Comparison of ENCODE assay signal across 1 cellular context in the genomic region with DNA sequence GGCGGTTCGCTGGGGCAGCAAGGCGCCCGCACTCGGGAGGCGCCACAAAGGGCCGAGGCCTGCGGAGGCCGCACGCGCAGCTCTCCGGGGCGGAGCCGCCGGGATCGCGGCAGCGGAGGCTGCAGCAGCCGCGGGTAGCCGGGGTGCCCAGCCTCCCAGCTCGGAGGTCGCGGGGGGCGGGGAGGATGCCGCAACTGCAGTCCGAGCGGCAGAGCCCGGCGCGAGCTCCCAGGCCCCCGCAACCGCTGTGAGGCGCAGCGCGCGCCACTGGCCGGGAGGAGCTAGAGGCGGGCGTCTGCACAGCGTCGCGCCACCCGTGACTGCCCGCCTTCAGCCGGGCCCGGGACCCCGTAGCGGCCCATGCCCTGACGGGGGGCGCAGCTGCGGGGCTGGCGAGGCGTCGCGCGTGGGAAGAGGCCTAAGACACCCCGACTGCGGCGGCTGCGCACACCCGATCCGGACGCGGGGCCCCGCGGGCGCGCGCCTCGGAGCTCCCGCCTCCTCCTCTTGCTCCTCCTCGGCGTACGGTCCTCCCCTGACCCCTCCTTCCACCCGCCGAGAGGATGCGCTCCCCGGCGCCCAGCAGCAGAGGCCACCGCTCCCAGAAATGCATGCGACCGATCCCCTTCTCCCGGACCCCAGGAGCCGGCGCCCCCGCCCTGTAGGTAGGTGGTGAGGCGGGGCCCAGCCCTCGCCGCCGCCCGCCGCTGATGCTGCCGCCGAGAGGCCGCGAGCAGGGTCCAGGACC.
TF ChIP-seq lines count a peak whose summit lies in the region.

A gene with protein sequence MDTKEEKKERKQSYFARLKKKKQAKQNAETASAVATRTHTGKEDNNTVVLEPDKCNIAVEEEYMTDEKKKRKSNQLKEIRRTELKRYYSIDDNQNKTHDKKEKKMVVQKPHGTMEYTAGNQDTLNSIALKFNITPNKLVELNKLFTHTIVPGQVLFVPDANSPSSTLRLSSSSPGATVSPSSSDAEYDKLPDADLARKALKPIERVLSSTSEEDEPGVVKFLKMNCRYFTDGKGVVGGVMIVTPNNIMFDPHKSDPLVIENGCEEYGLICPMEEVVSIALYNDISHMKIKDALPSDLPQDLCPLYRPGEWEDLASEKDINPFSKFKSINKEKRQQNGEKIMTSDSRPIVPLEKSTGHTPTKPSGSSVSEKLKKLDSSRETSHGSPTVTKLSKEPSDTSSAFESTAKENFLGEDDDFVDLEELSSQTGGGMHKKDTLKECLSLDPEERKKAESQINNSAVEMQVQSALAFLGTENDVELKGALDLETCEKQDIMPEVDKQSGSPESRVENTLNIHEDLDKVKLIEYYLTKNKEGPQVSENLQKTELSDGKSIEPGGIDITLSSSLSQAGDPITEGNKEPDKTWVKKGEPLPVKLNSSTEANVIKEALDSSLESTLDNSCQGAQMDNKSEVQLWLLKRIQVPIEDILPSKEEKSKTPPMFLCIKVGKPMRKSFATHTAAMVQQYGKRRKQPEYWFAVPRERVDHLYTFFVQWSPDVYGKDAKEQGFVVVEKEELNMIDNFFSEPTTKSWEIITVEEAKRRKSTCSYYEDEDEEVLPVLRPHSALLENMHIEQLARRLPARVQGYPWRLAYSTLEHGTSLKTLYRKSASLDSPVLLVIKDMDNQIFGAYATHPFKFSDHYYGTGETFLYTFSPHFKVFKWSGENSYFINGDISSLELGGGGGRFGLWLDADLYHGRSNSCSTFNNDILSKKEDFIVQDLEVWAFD (plus strand): TSS at position 558 of the 748 bp plus-strand sequence. CDS start 24,395 bp downstream, outside the sequence.

TF ChIP-seq in HepG2, 621 proteins besides CTCF, POLR2A, EP300 and RAD21 (continued from another document and continues in another):
- 0 out of 2 replicates have a peak, but pooled peaks have one; percentile 10 for TF ChIP-seq ZNF33A (CRISPR knock-in tag; IDR thresholded peaks at IDR 0.05; ENCODE audit: borderline replicate concordance)
- no peak for TF ChIP-seq HNRNPK (IDR thresholded peaks at IDR 0.05; ENCODE audit: low read depth, low read length, poor library complexity, severe bottlenecking)
- no peak for TF ChIP-seq ZNF598 (CRISPR knock-in tag; IDR thresholded peaks at IDR 0.05; ENCODE audit: borderline replicate concordance)
- TF ChIP-seq ZNF12 (CRISPR knock-in tag; IDR thresholded peaks at IDR 0.05) = no peak; the same call in 1 of the 2 replicates
- TF ChIP-seq SYNCRIP (IDR thresholded peaks at IDR 0.05; ENCODE audit: insufficient read depth, low read depth, low read length) = no peak
- TF ChIP-seq ZNF607 (CRISPR knock-in tag; IDR thresholded peaks at IDR 0.05; ENCODE audit: borderline replicate concordance) = no peak; the same call in none of the 2 replicates
- TF ChIP-seq, protein P1, sequence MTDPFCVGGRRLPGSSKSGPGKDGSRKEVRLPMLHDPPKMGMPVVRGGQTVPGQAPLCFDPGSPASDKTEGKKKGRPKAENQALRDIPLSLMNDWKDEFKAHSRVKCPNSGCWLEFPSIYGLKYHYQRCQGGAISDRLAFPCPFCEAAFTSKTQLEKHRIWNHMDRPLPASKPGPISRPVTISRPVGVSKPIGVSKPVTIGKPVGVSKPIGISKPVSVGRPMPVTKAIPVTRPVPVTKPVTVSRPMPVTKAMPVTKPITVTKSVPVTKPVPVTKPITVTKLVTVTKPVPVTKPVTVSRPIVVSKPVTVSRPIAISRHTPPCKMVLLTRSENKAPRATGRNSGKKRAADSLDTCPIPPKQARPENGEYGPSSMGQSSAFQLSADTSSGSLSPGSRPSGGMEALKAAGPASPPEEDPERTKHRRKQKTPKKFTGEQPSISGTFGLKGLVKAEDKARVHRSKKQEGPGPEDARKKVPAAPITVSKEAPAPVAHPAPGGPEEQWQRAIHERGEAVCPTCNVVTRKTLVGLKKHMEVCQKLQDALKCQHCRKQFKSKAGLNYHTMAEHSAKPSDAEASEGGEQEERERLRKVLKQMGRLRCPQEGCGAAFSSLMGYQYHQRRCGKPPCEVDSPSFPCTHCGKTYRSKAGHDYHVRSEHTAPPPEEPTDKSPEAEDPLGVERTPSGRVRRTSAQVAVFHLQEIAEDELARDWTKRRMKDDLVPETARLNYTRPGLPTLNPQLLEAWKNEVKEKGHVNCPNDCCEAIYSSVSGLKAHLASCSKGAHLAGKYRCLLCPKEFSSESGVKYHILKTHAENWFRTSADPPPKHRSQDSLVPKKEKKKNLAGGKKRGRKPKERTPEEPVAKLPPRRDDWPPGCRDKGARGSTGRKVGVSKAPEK (CRISPR knock-in tag; IDR thresholded peaks at IDR 0.05; ENCODE audit: borderline replicate concordance) = no peak
- TF ChIP-seq JUNB (CRISPR knock-in tag; IDR thresholded peaks at IDR 0.05; ENCODE audit: borderline replicate concordance) = no peak
- TF ChIP-seq, protein P2, sequence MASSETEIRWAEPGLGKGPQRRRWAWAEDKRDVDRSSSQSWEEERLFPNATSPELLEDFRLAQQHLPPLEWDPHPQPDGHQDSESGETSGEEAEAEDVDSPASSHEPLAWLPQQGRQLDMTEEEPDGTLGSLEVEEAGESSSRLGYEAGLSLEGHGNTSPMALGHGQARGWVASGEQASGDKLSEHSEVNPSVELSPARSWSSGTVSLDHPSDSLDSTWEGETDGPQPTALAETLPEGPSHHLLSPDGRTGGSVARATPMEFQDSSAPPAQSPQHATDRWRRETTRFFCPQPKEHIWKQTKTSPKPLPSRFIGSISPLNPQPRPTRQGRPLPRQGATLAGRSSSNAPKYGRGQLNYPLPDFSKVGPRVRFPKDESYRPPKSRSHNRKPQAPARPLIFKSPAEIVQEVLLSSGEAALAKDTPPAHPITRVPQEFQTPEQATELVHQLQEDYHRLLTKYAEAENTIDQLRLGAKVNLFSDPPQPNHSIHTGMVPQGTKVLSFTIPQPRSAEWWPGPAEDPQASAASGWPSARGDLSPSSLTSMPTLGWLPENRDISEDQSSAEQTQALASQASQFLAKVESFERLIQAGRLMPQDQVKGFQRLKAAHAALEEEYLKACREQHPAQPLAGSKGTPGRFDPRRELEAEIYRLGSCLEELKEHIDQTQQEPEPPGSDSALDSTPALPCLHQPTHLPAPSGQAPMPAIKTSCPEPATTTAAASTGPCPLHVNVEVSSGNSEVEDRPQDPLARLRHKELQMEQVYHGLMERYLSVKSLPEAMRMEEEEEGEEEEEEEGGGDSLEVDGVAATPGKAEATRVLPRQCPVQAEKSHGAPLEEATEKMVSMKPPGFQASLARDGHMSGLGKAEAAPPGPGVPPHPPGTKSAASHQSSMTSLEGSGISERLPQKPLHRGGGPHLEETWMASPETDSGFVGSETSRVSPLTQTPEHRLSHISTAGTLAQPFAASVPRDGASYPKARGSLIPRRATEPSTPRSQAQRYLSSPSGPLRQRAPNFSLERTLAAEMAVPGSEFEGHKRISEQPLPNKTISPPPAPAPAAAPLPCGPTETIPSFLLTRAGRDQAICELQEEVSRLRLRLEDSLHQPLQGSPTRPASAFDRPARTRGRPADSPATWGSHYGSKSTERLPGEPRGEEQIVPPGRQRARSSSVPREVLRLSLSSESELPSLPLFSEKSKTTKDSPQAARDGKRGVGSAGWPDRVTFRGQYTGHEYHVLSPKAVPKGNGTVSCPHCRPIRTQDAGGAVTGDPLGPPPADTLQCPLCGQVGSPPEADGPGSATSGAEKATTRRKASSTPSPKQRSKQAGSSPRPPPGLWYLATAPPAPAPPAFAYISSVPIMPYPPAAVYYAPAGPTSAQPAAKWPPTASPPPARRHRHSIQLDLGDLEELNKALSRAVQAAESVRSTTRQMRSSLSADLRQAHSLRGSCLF (CRISPR knock-in tag; IDR thresholded peaks at IDR 0.05; ENCODE audit: borderline replicate concordance) = no peak
- peak; percentile 92 for TF ChIP-seq KDM2A (CRISPR knock-in tag; IDR thresholded peaks at IDR 0.05; ENCODE audit: borderline replicate concordance, low read depth)
- TF ChIP-seq FOSL2 (CRISPR knock-in tag; IDR thresholded peaks at IDR 0.05) = no peak
- no peak for TF ChIP-seq NCOR1 (IDR thresholded peaks at IDR 0.05; ENCODE audit: borderline replicate concordance, low read length)
- TF ChIP-seq, protein P3, sequence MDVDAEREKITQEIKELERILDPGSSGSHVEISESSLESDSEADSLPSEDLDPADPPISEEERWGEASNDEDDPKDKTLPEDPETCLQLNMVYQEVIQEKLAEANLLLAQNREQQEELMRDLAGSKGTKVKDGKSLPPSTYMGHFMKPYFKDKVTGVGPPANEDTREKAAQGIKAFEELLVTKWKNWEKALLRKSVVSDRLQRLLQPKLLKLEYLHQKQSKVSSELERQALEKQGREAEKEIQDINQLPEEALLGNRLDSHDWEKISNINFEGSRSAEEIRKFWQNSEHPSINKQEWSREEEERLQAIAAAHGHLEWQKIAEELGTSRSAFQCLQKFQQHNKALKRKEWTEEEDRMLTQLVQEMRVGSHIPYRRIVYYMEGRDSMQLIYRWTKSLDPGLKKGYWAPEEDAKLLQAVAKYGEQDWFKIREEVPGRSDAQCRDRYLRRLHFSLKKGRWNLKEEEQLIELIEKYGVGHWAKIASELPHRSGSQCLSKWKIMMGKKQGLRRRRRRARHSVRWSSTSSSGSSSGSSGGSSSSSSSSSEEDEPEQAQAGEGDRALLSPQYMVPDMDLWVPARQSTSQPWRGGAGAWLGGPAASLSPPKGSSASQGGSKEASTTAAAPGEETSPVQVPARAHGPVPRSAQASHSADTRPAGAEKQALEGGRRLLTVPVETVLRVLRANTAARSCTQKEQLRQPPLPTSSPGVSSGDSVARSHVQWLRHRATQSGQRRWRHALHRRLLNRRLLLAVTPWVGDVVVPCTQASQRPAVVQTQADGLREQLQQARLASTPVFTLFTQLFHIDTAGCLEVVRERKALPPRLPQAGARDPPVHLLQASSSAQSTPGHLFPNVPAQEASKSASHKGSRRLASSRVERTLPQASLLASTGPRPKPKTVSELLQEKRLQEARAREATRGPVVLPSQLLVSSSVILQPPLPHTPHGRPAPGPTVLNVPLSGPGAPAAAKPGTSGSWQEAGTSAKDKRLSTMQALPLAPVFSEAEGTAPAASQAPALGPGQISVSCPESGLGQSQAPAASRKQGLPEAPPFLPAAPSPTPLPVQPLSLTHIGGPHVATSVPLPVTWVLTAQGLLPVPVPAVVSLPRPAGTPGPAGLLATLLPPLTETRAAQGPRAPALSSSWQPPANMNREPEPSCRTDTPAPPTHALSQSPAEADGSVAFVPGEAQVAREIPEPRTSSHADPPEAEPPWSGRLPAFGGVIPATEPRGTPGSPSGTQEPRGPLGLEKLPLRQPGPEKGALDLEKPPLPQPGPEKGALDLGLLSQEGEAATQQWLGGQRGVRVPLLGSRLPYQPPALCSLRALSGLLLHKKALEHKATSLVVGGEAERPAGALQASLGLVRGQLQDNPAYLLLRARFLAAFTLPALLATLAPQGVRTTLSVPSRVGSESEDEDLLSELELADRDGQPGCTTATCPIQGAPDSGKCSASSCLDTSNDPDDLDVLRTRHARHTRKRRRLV (CRISPR knock-in tag; IDR thresholded peaks at IDR 0.05) = no peak
- TF ChIP-seq ZNF230 (CRISPR knock-in tag; IDR thresholded peaks at IDR 0.05) = no peak; the same call in none of the 2 replicates
- TF ChIP-seq NONO (IDR thresholded peaks at IDR 0.05) = no peak
- TF ChIP-seq NONO (CRISPR knock-in tag; conservative IDR thresholded peaks at IDR 0.05) = peak; percentile 75
- TF ChIP-seq KMT2A (CRISPR knock-in tag; IDR thresholded peaks at IDR 0.05) = peak; percentile 70; the same call in 1 of the 2 replicates
- TF ChIP-seq DR1 (CRISPR knock-in tag; IDR thresholded peaks at IDR 0.05) = peak; percentile 58; the same call in 1 of the 2 replicates
- peak; percentile 35; the same call in 1 of the 2 replicates for TF ChIP-seq MXD4 (CRISPR knock-in tag; IDR thresholded peaks at IDR 0.05)
- peak; percentile 98 for TF ChIP-seq ZNF446 (CRISPR knock-in tag; IDR thresholded peaks at IDR 0.05)
- peak; percentile 80 for TF ChIP-seq KMT2B (CRISPR knock-in tag; IDR thresholded peaks at IDR 0.05)
- no peak for TF ChIP-seq FOXA1 (IDR thresholded peaks at IDR 0.05)
- TF ChIP-seq FOXA1 (CRISPR knock-in tag; IDR thresholded peaks at IDR 0.05) = no peak
- no peak for TF ChIP-seq POGZ (CRISPR knock-in tag; IDR thresholded peaks at IDR 0.05)
- TF ChIP-seq HNF4A (CRISPR knock-in tag; IDR thresholded peaks at IDR 0.05) = 0 out of 2 replicates have a peak, but pooled peaks have one; percentile 5
- TF ChIP-seq ZNF383 (CRISPR knock-in tag; IDR thresholded peaks at IDR 0.05; ENCODE audit: borderline replicate concordance) = no peak
- no peak for TF ChIP-seq SIN3B (IDR thresholded peaks at IDR 0.05; ENCODE audit: low read length)
- peak; percentile 38 for TF ChIP-seq ZNF746 (CRISPR knock-in tag; IDR thresholded peaks at IDR 0.05)
- no peak for TF ChIP-seq ZC3H4 (CRISPR knock-in tag; IDR thresholded peaks at IDR 0.05; ENCODE audit: borderline replicate concordance)
- TF ChIP-seq, protein P4, sequence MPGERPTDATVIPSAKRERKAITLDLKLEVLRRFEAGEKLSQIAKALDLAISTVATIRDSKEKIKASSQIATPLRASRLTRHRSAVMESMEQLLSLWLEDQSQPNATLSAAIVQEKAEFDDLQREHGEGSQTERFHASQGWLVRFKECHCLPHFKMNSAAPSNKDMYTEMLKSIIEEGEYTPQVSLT (CRISPR knock-in tag; IDR thresholded peaks at IDR 0.05; ENCODE audit: borderline replicate concordance, low read depth) = no peak
- no peak for TF ChIP-seq ZBTB8A (CRISPR knock-in tag; IDR thresholded peaks at IDR 0.05; ENCODE audit: borderline replicate concordance, low read depth)
- peak; percentile 71 for TF ChIP-seq GABPB1 (CRISPR knock-in tag; IDR thresholded peaks at IDR 0.05)
- TF ChIP-seq ZNF546 (CRISPR knock-in tag; conservative IDR thresholded peaks at IDR 0.05) = peak; percentile 71
- peak; percentile 90 for TF ChIP-seq EED (CRISPR knock-in tag; IDR thresholded peaks at IDR 0.05)
- no peak for TF ChIP-seq TBX3 (IDR thresholded peaks at IDR 0.05; ENCODE audit: borderline replicate concordance)
- TF ChIP-seq ZNF263 (CRISPR knock-in tag; IDR thresholded peaks at IDR 0.05) = peak; percentile 99
- peak; percentile 83; the same call in 1 of the 2 replicates for TF ChIP-seq RORA (CRISPR knock-in tag; IDR thresholded peaks at IDR 0.05)
- TF ChIP-seq KAT7 (CRISPR knock-in tag; IDR thresholded peaks at IDR 0.05; ENCODE audit: borderline replicate concordance) = no peak
- peak; percentile 59 for TF ChIP-seq ZNF225 (CRISPR knock-in tag; IDR thresholded peaks at IDR 0.05)
- TF ChIP-seq NFKBIZ (CRISPR knock-in tag; IDR thresholded peaks at IDR 0.05) = 0 out of 2 replicates have a peak, but pooled peaks have one; percentile 30
- TF ChIP-seq KDM5B (CRISPR knock-in tag; IDR thresholded peaks at IDR 0.05; ENCODE audit: borderline replicate concordance) = peak; percentile 71; the same call in 1 of the 2 replicates
- TF ChIP-seq, protein P5, sequence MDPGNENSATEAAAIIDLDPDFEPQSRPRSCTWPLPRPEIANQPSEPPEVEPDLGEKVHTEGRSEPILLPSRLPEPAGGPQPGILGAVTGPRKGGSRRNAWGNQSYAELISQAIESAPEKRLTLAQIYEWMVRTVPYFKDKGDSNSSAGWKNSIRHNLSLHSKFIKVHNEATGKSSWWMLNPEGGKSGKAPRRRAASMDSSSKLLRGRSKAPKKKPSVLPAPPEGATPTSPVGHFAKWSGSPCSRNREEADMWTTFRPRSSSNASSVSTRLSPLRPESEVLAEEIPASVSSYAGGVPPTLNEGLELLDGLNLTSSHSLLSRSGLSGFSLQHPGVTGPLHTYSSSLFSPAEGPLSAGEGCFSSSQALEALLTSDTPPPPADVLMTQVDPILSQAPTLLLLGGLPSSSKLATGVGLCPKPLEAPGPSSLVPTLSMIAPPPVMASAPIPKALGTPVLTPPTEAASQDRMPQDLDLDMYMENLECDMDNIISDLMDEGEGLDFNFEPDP (CRISPR knock-in tag; conservative IDR thresholded peaks at IDR 0.05) = 0 out of 2 replicates have a peak, but pooled peaks have one; percentile 95
- no peak for TF ChIP-seq ZSCAN30 (CRISPR knock-in tag; IDR thresholded peaks at IDR 0.05)
- TF ChIP-seq NBN (conservative IDR thresholded peaks at IDR 0.05) = no peak
- TF ChIP-seq PCBP1 (IDR thresholded peaks at IDR 0.05; ENCODE audit: borderline replicate concordance, low read depth, low read length) = no peak
- no peak for TF ChIP-seq KDM1A (CRISPR knock-in tag; IDR thresholded peaks at IDR 0.05)
- no peak for TF ChIP-seq DPF2 (CRISPR knock-in tag; IDR thresholded peaks at IDR 0.05; ENCODE audit: borderline replicate concordance, low read depth)
